ENCODE assay signal across 12 cellular contexts in the genomic region with DNA sequence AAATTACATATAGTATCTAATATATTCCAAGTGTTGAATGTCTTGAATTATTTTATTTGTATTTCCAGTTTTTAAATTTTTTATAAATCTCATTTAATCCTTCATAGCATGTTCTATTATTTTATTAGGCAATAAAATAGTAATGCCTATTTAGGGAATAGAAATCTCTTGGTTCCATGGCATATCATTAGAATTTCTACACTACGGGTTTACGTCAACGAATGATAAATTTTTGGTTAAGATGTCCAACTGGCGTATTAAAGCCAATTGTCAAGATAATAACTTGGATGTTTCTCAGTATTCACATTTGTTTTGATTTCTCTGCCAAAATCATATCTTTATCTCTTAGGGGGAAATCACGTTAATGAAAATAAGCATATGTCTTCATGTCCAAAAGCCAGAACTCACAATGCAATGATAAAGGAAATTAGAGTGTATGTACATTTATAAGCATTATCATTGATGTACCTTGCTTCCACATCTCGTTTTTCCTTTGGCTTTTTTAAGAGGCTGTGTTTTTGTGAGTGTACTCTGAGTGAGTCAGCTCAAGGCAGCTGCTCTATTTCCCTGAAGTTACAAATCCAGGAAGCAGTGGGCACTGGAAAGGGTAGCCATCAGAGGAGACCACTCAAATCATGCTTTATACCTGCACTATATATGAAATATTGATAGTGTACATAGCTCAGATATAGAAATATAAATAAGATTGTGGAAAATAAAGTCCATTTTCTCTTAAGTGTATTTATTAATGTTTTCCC.
DNase-seq lines count a peak whose midpoint lies in the region; ATAC-seq and TF ChIP-seq lines count a peak whose summit lies in the region.
"Had no signal": no experiment of that assay in that cellular context is flagged by ENCODE, and none has a peak within 500 bp of the region (broad histone marks: within the 10 kb centered on the region; RNA-seq: fewer than 3 reads in every experiment).

No MANE protein-coding gene starts in this region.

- H3K27me3 ChIP-seq in PC-3 (ENCODE audit: low read length): peaks cover 13% of the 10 kb centered on the region; the same call in 1 of the 2 replicates

- H3K36me3 ChIP-seq in PC-3 (ENCODE audit: low read depth, low read length): no peaks in the 10 kb centered on the region

- H4K20me1 ChIP-seq in PC-3 (ENCODE audit: low read length): no peaks in the 10 kb centered on the region

- ATAC-seq in PC-3: peak; percentile 55
- no peak for ATAC-seq in HG02884 (IDR thresholded peaks at IDR 0.05; ENCODE audit: unreplicated experiment)
- ATAC-seq in GM19452 (IDR thresholded peaks at IDR 0.05; ENCODE audit: unreplicated experiment): no peak

- intact Hi-C loops in PC-3 (cut with micrococcal nuclease): no loop called here

- DNase-seq in AG20443 (ENCODE audit: low spot score) (peak; percentile 22), PC-3 (no peak), dermis blood vessel endothelial cell (peak; percentile 34), iris pigment epithelial cell (ENCODE audit: low read depth) (peak; percentile 50), T-helper 2 cell (no peak), amniotic stem cell (lab: John Stamatoyannopoulos, UW) (no peak)
- DNase-seq: activated naive CD4-positive, alpha-beta T cell treated with anti-CD3 and anti-CD28 coated beads, Interleukin-2, amount 10 ng/mL, durations not matched to agents 7 days and 5 days; erythroblast; mammary epithelial cell; nephron progenitor cell had no signal

- no peaks in the 10 kb centered on the region for H3K79me2 ChIP-seq in PC-3 (ENCODE audit: low read length)

- no peak for TF ChIP-seq CTCF in PC-3 (conservative IDR thresholded peaks at IDR 0.05; ENCODE audit: low read depth, low read length)

- no peaks in the 10 kb centered on the region for H3K9me2 ChIP-seq in PC-3 (replicated peaks; ENCODE audit: low read length)

- H3F3A ChIP-seq in PC-3 (ENCODE audit: low read length, unreplicated experiment): no peaks in the 10 kb centered on the region

- BruUV-seq in PC-3 (replicated peaks; lab: Mats Ljungman, UMichigan): no TSS peak

- H2AFZ ChIP-seq in PC-3 (ENCODE audit: low read length): no peak overlapping the region

- no peaks in the 10 kb centered on the region for H3K9me3 ChIP-seq in PC-3 (ENCODE audit: low read length)

- no peak overlapping the region for H3K9ac ChIP-seq in PC-3 (ENCODE audit: low read length)

- no peak overlapping the region for H3K4me3 ChIP-seq in PC-3 (ENCODE audit: low read length)

- H3K4me1 ChIP-seq in PC-3 (ENCODE audit: insufficient read depth, low read length): no peaks in the 10 kb centered on the region

- H3K27ac ChIP-seq in PC-3 (ENCODE audit: low read length): no peak overlapping the region

- POLR2A ChIA-PET in PC-3 (lab: Charles Lee; ENCODE audit: unreplicated experiment): no interaction called here

- CTCF ChIA-PET in PC-3 (lab: Charles Lee): no interaction called here

- H3K4me2 ChIP-seq in PC-3 (ENCODE audit: low read length): no peak overlapping the region

Comparison
In these comparisons a context has a peak if more than half of its experiments do, and no peak if none do; other contexts are left out.
1. DNase-seq: peak in AG20443 (single experiment), dermis blood vessel endothelial cell (single experiment) and iris pigment epithelial cell (single experiment); none in PC-3 (single experiment), T-helper 2 cell (0 of 5) and amniotic stem cell (single experiment).